In genomic region chr7:41544241-41544640, GRCh38 we compare ENCODE assay signal across 23 cellular contexts.
DNase-seq lines count a peak whose midpoint lies in the region; ATAC-seq and TF ChIP-seq lines count a peak whose summit lies in the region.
"Had no signal": no experiment of that assay in that cellular context is flagged by ENCODE, and none has a peak within 500 bp of the region (broad histone marks: within the 10 kb centered on the region; RNA-seq: fewer than 3 reads in every experiment).

No MANE protein-coding gene starts in this region.

- H3K27me3 ChIP-seq in osteoblast (ENCODE audit: insufficient read depth, low read length), result no peaks in the 10 kb centered on the region
- H3K27me3 ChIP-seq: BLaER1 had no signal

- no peaks in the 10 kb centered on the region for H3K9me3 Mint-ChIP-seq in stimulated activated memory B cell treated with anti-CD40 and anti-IgM and Interleukin-4, amounts not matched to agents 10 μg/mL and 1 μg/mL and 100 μg/mL, for 72 hours
- H3K9me3 Mint-ChIP-seq: GM23338 had no signal

- no peak overlapping the region for H3K27ac ChIP-seq in osteoblast (ENCODE audit: low read depth, low read length)
- H3K27ac ChIP-seq: BLaER1 had no signal

- no peaks in the 10 kb centered on the region for H3K79me2 ChIP-seq in osteoblast (ENCODE audit: insufficient read depth, low read length)

- no peak overlapping the region for H3K4me2 ChIP-seq in osteoblast (ENCODE audit: insufficient read depth, low read length)
- H3K4me2 ChIP-seq: BLaER1, GM23338, SK-N-SH had no signal

- H2AFZ ChIP-seq in osteoblast (ENCODE audit: low read length), result no peak overlapping the region
- H2AFZ ChIP-seq: GM23338 had no signal

- no peaks in the 10 kb centered on the region for H3K36me3 ChIP-seq in osteoblast (ENCODE audit: insufficient read depth, low read length)
- H3K36me3 ChIP-seq: BLaER1, HAP-1 had no signal

- DNase-seq in ELR (ENCODE audit: low read depth), result peak; percentile 41
- peak; percentile 39 for DNase-seq in LHCN-M2 (ENCODE audit: low read depth)
- peak; percentile 16 for DNase-seq in choroid plexus epithelial cell (ENCODE audit: low read depth)
- DNase-seq in skeletal muscle cell (ENCODE audit: low read depth), result peak; percentile 24
- DNase-seq in osteoblast (ENCODE audit: insufficient read length, low spot score, missing footprints), result no peak
- no peak for DNase-seq in stimulated activated naive CD4-positive, alpha-beta T cell (lab: John Stamatoyannopoulos, UW)
- DNase-seq in HPDE6-E6E7 (ENCODE audit: extremely low spot score), result no peak
- DNase-seq: CD4-positive, alpha-beta T cell; COR-L47; DMS79 treated with DMSO at 0.1 percent for 48 hours; KG1; NCI-H1048; NCI-H1436; NCI-H187 treated with DMSO at 0.1 percent for 48 hours; NCI-H226; NCI-H510A treated with DMSO at 0.1 percent for 48 hours; NCI-H748 treated with DMSO at 0.1 percent for 48 hours; SIG-M5; SK-N-SH had no signal

- no peak overlapping the region for H3K4me3 ChIP-seq in choroid plexus epithelial cell (ENCODE audit: low read depth, low read length)
- H3K4me3 ChIP-seq in skeletal muscle cell (ENCODE audit: low read depth, low read length), result no peak overlapping the region
- no peak overlapping the region for H3K4me3 ChIP-seq in osteoblast (ENCODE audit: insufficient read depth, low read length)
- H3K4me3 ChIP-seq: BLaER1, GM23338, HAP-1 had no signal

- no peak for ATAC-seq in stimulated activated memory B cell treated with anti-CD40 and anti-IgM and Interleukin-4, amounts not matched to agents 10 μg/mL and 1 μg/mL and 100 μg/mL, for 72 hours
- ATAC-seq: GM23338 had no signal

- no peak overlapping the region for H3K27ac Mint-ChIP-seq in stimulated activated memory B cell treated with anti-CD40 and anti-IgM and Interleukin-4, amounts not matched to agents 10 μg/mL and 1 μg/mL and 100 μg/mL, for 72 hours
- H3K27ac Mint-ChIP-seq: CD4-positive, alpha-beta T cell; GM23338 had no signal

- no peak overlapping the region for H3K4me3 Mint-ChIP-seq in stimulated activated memory B cell treated with anti-CD40 and anti-IgM and Interleukin-4, amounts not matched to agents 10 μg/mL and 1 μg/mL and 100 μg/mL, for 72 hours
- H3K4me3 Mint-ChIP-seq: CD4-positive, alpha-beta T cell; GM23338 had no signal

- peaks cover 2% of the 10 kb centered on the region for H3K4me1 ChIP-seq in osteoblast (ENCODE audit: insufficient read depth, low read length)
- H3K4me1 ChIP-seq: BLaER1, HAP-1 had no signal

- no peaks in the 10 kb centered on the region for H3K27me3 Mint-ChIP-seq in stimulated activated memory B cell treated with anti-CD40 and anti-IgM and Interleukin-4, amounts not matched to agents 10 μg/mL and 1 μg/mL and 100 μg/mL, for 72 hours
- H3K27me3 Mint-ChIP-seq: CD4-positive, alpha-beta T cell had no signal

- H3K9me3 ChIP-seq in osteoblast (ENCODE audit: low read depth, low read length), result no peaks in the 10 kb centered on the region
- H3K9me3 ChIP-seq: BLaER1, HAP-1, SK-N-SH had no signal

- H3K4me1 Mint-ChIP-seq in stimulated activated memory B cell treated with anti-CD40 and anti-IgM and Interleukin-4, amounts not matched to agents 10 μg/mL and 1 μg/mL and 100 μg/mL, for 72 hours, result no peaks in the 10 kb centered on the region

- H3K36me3 Mint-ChIP-seq in stimulated activated memory B cell treated with anti-CD40 and anti-IgM and Interleukin-4, amounts not matched to agents 10 μg/mL and 1 μg/mL and 100 μg/mL, for 72 hours, result no peaks in the 10 kb centered on the region

- no peaks in the 10 kb centered on the region for H4K20me1 ChIP-seq in osteoblast (ENCODE audit: insufficient read depth, low read length)
- H4K20me1 ChIP-seq: BLaER1 had no signal

- TF ChIP-seq CTCF in choroid plexus epithelial cell (conservative IDR thresholded peaks at IDR 0.05; ENCODE audit: low read depth, low read length) (no peak), osteoblast (IDR thresholded peaks at IDR 0.05; ENCODE audit: extremely low read depth, low read depth, low read length) (no peak)

Comparison
In these comparisons a context has a peak if more than half of its experiments do, and no peak if none do; other contexts are left out.
1. DNase-seq: peak in ELR (single experiment), LHCN-M2 (single experiment), choroid plexus epithelial cell (single experiment) and skeletal muscle cell (single experiment); none in osteoblast (single experiment), stimulated activated naive CD4-positive, alpha-beta T cell (0 of 6) and HPDE6-E6E7 (single experiment).